18 cellular contexts compared by ENCODE assay signal in the genomic region with DNA sequence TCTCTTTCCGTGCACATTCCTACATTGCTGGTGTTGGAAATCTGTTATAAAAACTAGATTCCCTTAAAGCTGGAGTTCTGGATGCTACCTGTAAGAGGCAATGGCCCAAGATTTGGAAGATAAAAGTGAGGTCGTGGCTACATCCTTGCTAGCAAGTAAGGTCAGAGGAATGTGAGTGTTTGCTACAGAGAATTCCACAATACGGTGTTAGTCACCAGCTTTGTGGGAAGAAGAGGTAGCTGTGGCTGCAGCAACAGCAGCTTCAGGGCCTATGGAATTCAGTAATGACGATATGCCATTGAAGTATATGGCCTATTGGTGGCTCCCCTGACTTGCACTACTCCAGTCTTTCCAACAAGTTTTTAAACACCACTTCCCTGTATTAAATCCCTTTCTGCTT.
A peak's percentile ranks its signal among the peaks of the same experiment; 100 is the strongest.
DNase-seq lines count a peak whose midpoint lies in the region; ATAC-seq and TF ChIP-seq lines count a peak whose summit lies in the region.
"Had no signal": no experiment of that assay in that cellular context is flagged by ENCODE, and none has a peak within 500 bp of the region (broad histone marks: within the 10 kb centered on the region; RNA-seq: fewer than 3 reads in every experiment).

No MANE protein-coding gene starts in this region.

- H3K4me1 ChIP-seq in adipocyte (ENCODE audit: control insufficient read depth, insufficient read depth, low read length) = no peaks in the 10 kb centered on the region
- H3K4me1 ChIP-seq: Caco-2, esophagus squamous epithelium had no signal

- peaks cover 7% of the 10 kb centered on the region for H3K9me3 Mint-ChIP-seq in activated CD4-positive, alpha-beta T cell treated with anti-CD3 and anti-CD28 coated beads for 36 hours (ENCODE audit: low read depth)
- H3K9me3 Mint-ChIP-seq: dendritic cell treated with granulocyte-macrophage colony-stimulating factor and Interleukin-4, amounts not matched to agents 40 ng/mL and 50 ng/mL, for 4 days had no signal

- intact Hi-C loops in posterior cingulate gyrus (cut with DNase I) = no loop called here
- intact Hi-C loops in activated CD4-positive, alpha-beta T cell treated with anti-CD3 and anti-CD28 coated beads for 36 hours (cut with DNase I, micrococcal nuclease) = no loop called here

- H3K27me3 Mint-ChIP-seq in activated CD4-positive, alpha-beta T cell treated with anti-CD3 and anti-CD28 coated beads for 36 hours = peaks cover 1% of the 10 kb centered on the region
- H3K27me3 Mint-ChIP-seq: activated B cell treated with CpG ODN at 0.5 μM for 24 hours; dendritic cell treated with granulocyte-macrophage colony-stimulating factor and Interleukin-4, amounts not matched to agents 40 ng/mL and 50 ng/mL, for 4 days had no signal

- H3K4me3 Mint-ChIP-seq in activated CD4-positive, alpha-beta T cell treated with anti-CD3 and anti-CD28 coated beads for 36 hours = no peak overlapping the region
- H3K4me3 Mint-ChIP-seq: activated B cell treated with CpG ODN at 0.5 μM for 24 hours; dendritic cell treated with granulocyte-macrophage colony-stimulating factor and Interleukin-4, amounts not matched to agents 40 ng/mL and 50 ng/mL, for 4 days; mesothelial cell of epicardium had no signal

- H3K9me3 ChIP-seq in adipocyte (ENCODE audit: control insufficient read depth, low read length) = peaks cover 12% of the 10 kb centered on the region
- H3K9me3 ChIP-seq: Caco-2, esophagus squamous epithelium had no signal

- CTCF ChIA-PET in activated CD4-positive, alpha-beta T cell treated with anti-CD3 and anti-CD28 coated beads for 36 hours (lab: Charles Lee) = interaction anchor here (1.0 kb wide), 1 partner anchor 70 kb away, joined by 3 read pairs; no protein-coding TSS in a partner anchor

- no peak overlapping the region for H3K4me3 ChIP-seq in adipocyte (ENCODE audit: low read length)
- H3K4me3 ChIP-seq in foreskin fibroblast (ENCODE audit: low read depth in 1 of 2, low read length in 2 of 2) = no peak overlapping the region
- H3K4me3 ChIP-seq: esophagus squamous epithelium had no signal

- H3K36me3 ChIP-seq in adipocyte (ENCODE audit: control insufficient read depth, insufficient read depth, low read length, severe bottlenecking) = no peaks in the 10 kb centered on the region
- H3K36me3 ChIP-seq: esophagus squamous epithelium had no signal

- peaks cover 4% of the 10 kb centered on the region for H3K36me3 Mint-ChIP-seq in activated CD4-positive, alpha-beta T cell treated with anti-CD3 and anti-CD28 coated beads for 36 hours (ENCODE audit: low read depth)

- DNase-seq in A172 (ENCODE audit: low spot score) (peak; percentile 38), H4 (ENCODE audit: low spot score) (peak; percentile 75), adipocyte (ENCODE audit: low read depth) (peak; percentile 54), foreskin fibroblast (peak; percentile 64 to 76), posterior cingulate gyrus (no peak), SIG-M5 (lab: John Stamatoyannopoulos, UW) (no peak)
- no peak for DNase-seq in activated naive CD4-positive, alpha-beta T cell (lab: John Stamatoyannopoulos, UW)
- DNase-seq in activated CD4-positive, alpha-beta T cell treated with anti-CD3 and anti-CD28 coated beads for 36 hours = no peak
- DNase-seq: 8988T, activated B cell treated with CpG ODN at 0.5 μM for 24 hours, Caco-2, esophagus squamous epithelium, NCI-H1092 treated with DMSO at 0.1 percent for 48 hours, NCI-H2227 treated with DMSO at 0.1 percent for 48 hours, nucleus accumbens, substantia nigra had no signal

- ATAC-seq in activated CD4-positive, alpha-beta T cell treated with anti-CD3 and anti-CD28 coated beads for 36 hours = no peak

- H3K27me3 ChIP-seq in adipocyte (replicated peaks; ENCODE audit: control insufficient read depth, insufficient read depth, low read length) = no peaks in the 10 kb centered on the region
- H3K27me3 ChIP-seq: esophagus squamous epithelium had no signal

- H3K9ac ChIP-seq in adipocyte (ENCODE audit: low read length) = no peak overlapping the region

- TF ChIP-seq CTCF in foreskin fibroblast (IDR thresholded peaks at IDR 0.05; ENCODE audit: low read depth, low read length) = no peak

- POLR2A ChIA-PET in activated CD4-positive, alpha-beta T cell treated with anti-CD3 and anti-CD28 coated beads for 36 hours (lab: Charles Lee) = no interaction called here

- no peaks in the 10 kb centered on the region for H3K4me1 Mint-ChIP-seq in activated CD4-positive, alpha-beta T cell treated with anti-CD3 and anti-CD28 coated beads for 36 hours
- H3K4me1 Mint-ChIP-seq: activated B cell treated with CpG ODN at 0.5 μM for 24 hours, mesothelial cell of epicardium had no signal

- H3K27ac Mint-ChIP-seq in activated CD4-positive, alpha-beta T cell treated with anti-CD3 and anti-CD28 coated beads for 36 hours = no peak overlapping the region
- H3K27ac Mint-ChIP-seq: activated B cell treated with CpG ODN at 0.5 μM for 24 hours; dendritic cell treated with granulocyte-macrophage colony-stimulating factor and Interleukin-4, amounts not matched to agents 40 ng/mL and 50 ng/mL, for 4 days; mesothelial cell of epicardium had no signal

Comparison
In these comparisons a context has a peak if more than half of its experiments do, and no peak if none do; other contexts are left out.
1. DNase-seq: peak in A172 (single experiment), H4 (single experiment), adipocyte (single experiment) and foreskin fibroblast (2 of 2); none in activated naive CD4-positive, alpha-beta T cell (0 of 4), posterior cingulate gyrus (0 of 10), activated CD4-positive, alpha-beta T cell treated with anti-CD3 and anti-CD28 coated beads for 36 hours (single experiment) and SIG-M5 (single experiment).